In the genomic region with DNA sequence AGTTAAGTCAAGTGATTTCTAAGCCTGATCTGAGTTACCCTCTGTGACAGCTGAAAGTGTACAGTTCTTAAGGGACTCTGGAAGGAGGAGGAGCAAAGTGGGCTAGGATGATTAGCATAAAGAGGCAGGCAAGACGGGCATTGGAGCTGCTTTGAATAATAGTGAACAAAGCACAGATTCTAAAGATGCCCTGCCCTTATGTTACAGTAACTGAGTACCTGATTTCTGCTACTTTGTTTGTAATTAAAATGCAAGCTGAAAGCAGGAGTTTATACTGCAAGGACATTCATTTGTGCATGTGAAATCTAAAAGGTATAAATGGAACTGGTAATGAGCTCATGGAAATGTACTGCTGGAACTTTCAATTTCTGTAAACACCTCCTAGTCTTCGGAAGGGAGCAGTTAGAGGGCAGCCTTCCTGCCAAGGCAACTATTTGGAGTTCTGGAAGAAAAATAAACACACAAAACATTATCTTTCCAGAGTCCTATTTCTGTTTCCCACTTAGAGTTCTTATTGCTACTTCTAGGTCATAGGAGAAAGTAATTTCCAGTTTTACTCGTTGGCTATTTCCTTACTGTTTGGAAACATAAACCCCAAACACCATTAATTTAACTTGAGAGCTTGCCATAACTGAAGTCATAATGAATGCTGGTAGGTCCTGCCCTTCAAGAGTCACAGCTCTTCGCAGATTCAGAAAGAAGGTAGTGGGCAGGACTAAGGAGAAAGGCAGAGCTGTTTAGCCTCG, we compare ENCODE assay signal across 8 cellular contexts. TPM values are rescaled to one million over a fixed set of nuclear protein-coding genes. Genes with fewer than 3 reads are reported as not detected.
DNase-seq lines count a peak whose midpoint lies in the region; ATAC-seq and TF ChIP-seq lines count a peak whose summit lies in the region.

A gene with protein sequence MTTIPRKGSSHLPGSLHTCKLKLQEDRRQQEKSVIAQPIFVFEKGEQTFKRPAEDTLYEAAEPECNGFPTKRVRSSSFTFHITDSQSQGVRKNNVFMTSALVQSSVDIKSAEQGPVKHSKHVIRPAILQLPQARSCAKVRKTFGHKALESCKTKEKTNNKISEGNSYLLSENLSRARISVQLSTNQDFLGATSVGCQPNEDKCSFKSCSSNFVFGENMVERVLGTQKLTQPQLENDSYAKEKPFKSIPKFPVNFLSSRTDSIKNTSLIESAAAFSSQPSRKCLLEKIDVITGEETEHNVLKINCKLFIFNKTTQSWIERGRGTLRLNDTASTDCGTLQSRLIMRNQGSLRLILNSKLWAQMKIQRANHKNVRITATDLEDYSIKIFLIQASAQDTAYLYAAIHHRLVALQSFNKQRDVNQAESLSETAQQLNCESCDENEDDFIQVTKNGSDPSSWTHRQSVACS (minus strand): TSS at position 45 of the 746 bp plus-strand sequence. CDS start 486 bp downstream, outside the sequence.

- H3K27ac Mint-ChIP-seq in chondrocyte (ENCODE audit: unreplicated experiment), result peak within 1 kb of the TSS; percentile 91
- H3K27ac Mint-ChIP-seq in effector memory CD8-positive, alpha-beta T cell, result no peak within 1 kb of the TSS
- no peak within 1 kb of the TSS for H3K27ac Mint-ChIP-seq in CD4-positive, alpha-beta T cell

- H3K27ac ChIP-seq in CD4-positive, alpha-beta T cell (ENCODE audit: low read depth, low read length), result no peak within 1 kb of the TSS

- H2AFZ ChIP-seq in Loucy (ENCODE audit: low read length), result peak within 1 kb of the TSS; percentile 87

- POLR2A ChIA-PET in CD4-positive, alpha-beta T cell (lab: Charles Lee), result no interaction called here

- peaks cover 11% of the 10 kb centered on the region for H3K4me1 ChIP-seq in Loucy (ENCODE audit: insufficient read depth, low read length, poor library complexity, severe bottlenecking)

- H3K9me3 ChIP-seq in Loucy (ENCODE audit: insufficient read depth, low read depth, low read length), result no peaks in the 10 kb centered on the region
- H3K9me3 ChIP-seq in CD4-positive, alpha-beta T cell (ENCODE audit: control insufficient read depth, low read length), result no peaks in the 10 kb centered on the region

- peak within 1 kb of the TSS; percentile 51 for H3K4me3 Mint-ChIP-seq in chondrocyte (ENCODE audit: unreplicated experiment)
- no peak within 1 kb of the TSS for H3K4me3 Mint-ChIP-seq in effector memory CD8-positive, alpha-beta T cell
- no peak within 1 kb of the TSS for H3K4me3 Mint-ChIP-seq in CD4-positive, alpha-beta T cell

- no peaks in the 10 kb centered on the region for H3K9me2 ChIP-seq in Loucy (replicated peaks; ENCODE audit: low read depth, low read length)

- no peaks in the 10 kb centered on the region for H3K27me3 ChIP-seq in Loucy (ENCODE audit: insufficient read depth, low read length, poor library complexity, severe bottlenecking)
- peaks cover 6% of the 10 kb centered on the region for H3K27me3 ChIP-seq in CD4-positive, alpha-beta T cell (ENCODE audit: control insufficient read depth, insufficient read depth, low read length)

- intact Hi-C loops in CD4-positive, alpha-beta T cell (cut with DNase I, micrococcal nuclease), result loop anchor here in 1 of 2 experiments (10.0 kb wide), 1 partner anchor 87 kb away; no protein-coding TSS in a partner anchor

- CTCF ChIA-PET in CD4-positive, alpha-beta T cell (lab: Charles Lee), result no interaction called here

- H3K36me3 Mint-ChIP-seq in chondrocyte (ENCODE audit: low read depth), result no peaks in the 10 kb centered on the region
- H3K36me3 Mint-ChIP-seq in effector memory CD8-positive, alpha-beta T cell (ENCODE audit: insufficient read depth), result no peaks in the 10 kb centered on the region
- H3K36me3 Mint-ChIP-seq in CD4-positive, alpha-beta T cell (ENCODE audit: low read depth), result no peaks in the 10 kb centered on the region

- no peaks in the 10 kb centered on the region for H3K36me3 ChIP-seq in Loucy (ENCODE audit: insufficient read depth, low read length)

- H3K79me2 ChIP-seq in Loucy (ENCODE audit: insufficient read depth, low read length), result no peaks in the 10 kb centered on the region

- no peaks in the 10 kb centered on the region for H3K9me3 Mint-ChIP-seq in chondrocyte (ENCODE audit: low read depth)
- H3K9me3 Mint-ChIP-seq in effector memory CD8-positive, alpha-beta T cell, result no peaks in the 10 kb centered on the region
- no peaks in the 10 kb centered on the region for H3K9me3 Mint-ChIP-seq in CD4-positive, alpha-beta T cell

- H3K4me2 ChIP-seq in Loucy (ENCODE audit: low read depth, low read length, poor library complexity, severe bottlenecking), result peak within 1 kb of the TSS; percentile 72

- peaks cover 59% of the 10 kb centered on the region for H3K4me1 Mint-ChIP-seq in chondrocyte (ENCODE audit: low read depth)
- peaks cover 0 to 5% of the 10 kb centered on the region in 2 donors for H3K4me1 Mint-ChIP-seq in effector memory CD8-positive, alpha-beta T cell (ENCODE audit: low read depth in 2 of 2)
- peaks cover 12% of the 10 kb centered on the region for H3K4me1 Mint-ChIP-seq in CD4-positive, alpha-beta T cell (ENCODE audit: low read depth)

- H3F3A ChIP-seq in Loucy (ENCODE audit: low read depth), result no peaks in the 10 kb centered on the region

- in situ Hi-C loops in G401 (cut with HindIII; ENCODE audit: low sequenced_read_pairs), result no loop called here

- no peaks in the 10 kb centered on the region for H3K27me3 Mint-ChIP-seq in chondrocyte (ENCODE audit: low read depth)
- peaks cover 30 to 47% of the 10 kb centered on the region in 2 donors for H3K27me3 Mint-ChIP-seq in effector memory CD8-positive, alpha-beta T cell
- peaks cover 14% of the 10 kb centered on the region for H3K27me3 Mint-ChIP-seq in CD4-positive, alpha-beta T cell

- TF ChIP-seq CTCF in Loucy (conservative IDR thresholded peaks at IDR 0.05; ENCODE audit: low read length) (no peak), chondrocyte (IDR thresholded peaks at IDR 0.05) (no peak)
- TF ChIP-seq CTCF in CD4-positive, alpha-beta T cell (IDR thresholded peaks at IDR 0.05), result no peak

- ATAC-seq in effector memory CD8-positive, alpha-beta T cell (replicated peaks), result no peak
- ATAC-seq in CD4-positive, alpha-beta T cell (ENCODE audit: poor library complexity), result no peak

- H3K4me3 ChIP-seq in Loucy (ENCODE audit: low read length, poor library complexity, severe bottlenecking), result peak within 1 kb of the TSS; percentile 56

- no peaks in the 10 kb centered on the region for H4K20me1 ChIP-seq in Loucy (ENCODE audit: insufficient read depth, low read length, poor library complexity, severe bottlenecking)

- H3K9ac ChIP-seq in Loucy (ENCODE audit: low read depth, low read length, poor library complexity, severe bottlenecking), result no peak within 1 kb of the TSS

- DNase-seq in G401 (ENCODE audit: low spot score) (peak; percentile 12), chondrocyte (ENCODE audit: low spot score) (no peak), mucosa of gallbladder (ENCODE audit: low spot score) (peak; percentile 13), NCI-H345 treated with DMSO at 0.1 percent for 48 hours (lab: John Stamatoyannopoulos, UW; ENCODE audit: unreplicated experiment) (no peak), NCI-H2107 treated with DMSO at 0.1 percent for 48 hours (lab: John Stamatoyannopoulos, UW; ENCODE audit: unreplicated experiment) (no peak)
- DNase-seq in effector memory CD8-positive, alpha-beta T cell, result no peak
- no peak for DNase-seq in CD4-positive, alpha-beta T cell

RNA-seq across cellular contexts. Expression of the gene that starts here (rescaled TPM):
- not detected in 2 replicates for total RNA-seq in G401 (2014; rRNA removed; shearing (Covaris generic))
- 1.2 to 5.0 TPM (median 1.2 TPM) in 3 replicates for total RNA-seq in chondrocyte
- total RNA-seq in mucosa of gallbladder, result 3.9 TPM
- total RNA-seq in CD4-positive, alpha-beta T cell, result not detected

Comparison
In these comparisons a context has a peak if more than half of its experiments do, and no peak if none do; other contexts are left out.
1. Peak in DNase-seq in G401; RNA of the gene not detected or under 1 TPM.